In genomic region chr20:5633714-5634113, GRCh38 we compare ENCODE assay signal across 4 cellular contexts. TPM values are rescaled to one million over a fixed set of nuclear protein-coding genes. Genes with fewer than 3 reads are reported as not detected.
DNase-seq lines count a peak whose midpoint lies in the region; ATAC-seq, FAIRE-seq and TF ChIP-seq lines count a peak whose summit lies in the region.
"Not testable (repeated sequence)": the region's sequence is repeated elsewhere in the genome, so short reads cannot be mapped to it uniquely, and the experiment has no call there.

No MANE protein-coding gene starts in this region.

- not testable (repeated sequence) for TF ChIP-seq CTCF in MM.1S (IDR thresholded peaks at IDR 0.05; ENCODE audit: low read length); OCI-LY7 (conservative IDR thresholded peaks at IDR 0.05; ENCODE audit: low read length)
- 0 out of 6 replicates have a peak, but pooled peaks of 1 of the 3 experiments have one; percentile 9 for TF ChIP-seq CTCF in K562 (IDR thresholded peaks at IDR 0.05 in 2 of 3, conservative IDR thresholded peaks at IDR 0.05 in 1 of 3; ENCODE audit: insufficient read depth in 2 of 3, low read depth in 1 of 3, low read length in 3 of 3)
- TF ChIP-seq CTCF in HepG2 (CRISPR knock-in tag; IDR thresholded peaks at IDR 0.05) = peak; percentile 16; the same call in 1 of the 2 replicates

- H2AFZ ChIP-seq in MM.1S (ENCODE audit: low read length) (peak overlapping the region; percentile 88), OCI-LY7 (ENCODE audit: low read length) (peak overlapping the region; percentile 94), K562 (ENCODE audit: low read depth, low read length) (peak overlapping the region; percentile 86)
- H2AFZ ChIP-seq in HepG2 (ENCODE audit: low read length) = not testable (repeated sequence)

- H3F3A ChIP-seq in MM.1S (ENCODE audit: insufficient read depth, low read length) = not testable (repeated sequence)

- POLR2A ChIA-PET in OCI-LY7 (lab: Charles Lee); K562 (lab: Yijun Ruan, JAX); HepG2 (lab: Yijun Ruan, JAX): not testable (repeated sequence)

- not testable (repeated sequence) for H3K79me2 ChIP-seq in MM.1S (ENCODE audit: low read length); OCI-LY7 (ENCODE audit: insufficient read depth, low read depth, low read length); K562 (ENCODE audit: control insufficient read depth, insufficient read depth, low read length); HepG2 (ENCODE audit: insufficient read depth, low read length)

- DNase-seq in MM.1S; OCI-LY7 (ENCODE audit: low spot score); K562 (ENCODE audit: extremely low read depth in 1 of 4, low spot score in 3 of 4); HepG2 (ENCODE audit: low spot score): not testable (repeated sequence)

- H3K4me3 ChIP-seq in MM.1S (ENCODE audit: low read length) = peak overlapping the region; percentile 37
- not testable (repeated sequence) for H3K4me3 ChIP-seq in OCI-LY7 (ENCODE audit: low read depth, low read length, poor library complexity, severe bottlenecking); K562; HepG2 (replicated peaks in 1 of 3; ENCODE audit: insufficient read depth in 1 of 3, low read depth in 2 of 3, low read length in 3 of 3)

- not testable (repeated sequence) for H4K20me1 ChIP-seq in MM.1S (ENCODE audit: insufficient read depth, low read length); OCI-LY7 (ENCODE audit: insufficient read depth, low read length); K562 (replicated peaks; ENCODE audit: control insufficient read depth, insufficient read depth, low read length); HepG2 (ENCODE audit: insufficient read depth, low read length)

- not testable (repeated sequence) for TF ChIP-seq EP300 in K562 (IDR thresholded peaks at IDR 0.05; ENCODE audit: low read length); HepG2 (IDR thresholded peaks at IDR 0.05; ENCODE audit: low read depth in 2 of 2, low read length in 2 of 2); HepG2 (CRISPR knock-in tag; IDR thresholded peaks at IDR 0.05; ENCODE audit: borderline replicate concordance)

- peak overlapping the region; percentile 53; the same call in 1 of the 2 replicates for H3K9ac ChIP-seq in MM.1S (ENCODE audit: low read length)
- H3K9ac ChIP-seq in K562 (ENCODE audit: insufficient read depth in 1 of 2, low read depth in 2 of 2, low read length in 2 of 2) = peak overlapping the region in 1 of 2 experiments; percentile 18; a peak in 1 of 4 replicates
- H3K9ac ChIP-seq in HepG2 (ENCODE audit: insufficient read depth, low read depth, low read length) = not testable (repeated sequence)

- not testable (repeated sequence) for H3K9me3 ChIP-seq in MM.1S (replicated peaks; ENCODE audit: insufficient read depth, low read length); K562 (replicated peaks; ENCODE audit: control insufficient read depth, insufficient read depth, low read depth, low read length)
- peaks cover 21% of the 10 kb centered on the region; the same call in 1 of the 2 replicates for H3K9me3 ChIP-seq in OCI-LY7 (ENCODE audit: low read length)
- H3K9me3 ChIP-seq in HepG2 (ENCODE audit: low read length) = peaks cover 20% of the 10 kb centered on the region

- not testable (repeated sequence) for FAIRE-seq in K562 (lab: Jason Lieb, UNC); HepG2 (lab: Jason Lieb, UNC)

- 60% methylated on average over 9 of the region's 12 CpGs for WGBS in K562 (ENCODE audit: insufficient coverage, low coverage, missing lambda C conversion rate)
- WGBS in HepG2 (ENCODE audit: low lambda C conversion rate) = 66% methylated on average over 12 of the region's 12 CpGs

- not testable (repeated sequence) for TF ChIP-seq POLR2A in K562 (conservative IDR thresholded peaks at IDR 0.05); HepG2 (IDR thresholded peaks at IDR 0.05; ENCODE audit: insufficient read depth in 1 of 2, low read depth in 2 of 2, low read length in 2 of 2)

- not testable (repeated sequence) for H3K9me2 ChIP-seq in MM.1S (replicated peaks; ENCODE audit: insufficient read depth, low read length); OCI-LY7 (ENCODE audit: insufficient read depth, low read length)

- not testable (repeated sequence) for H3K9me1 ChIP-seq in K562 (ENCODE audit: control insufficient read depth, insufficient read depth, low read length)

- H3K27ac ChIP-seq in MM.1S (ENCODE audit: low read length) = peak overlapping the region; percentile 59; the same call in 1 of the 2 replicates
- H3K27ac ChIP-seq in OCI-LY7 (ENCODE audit: low read depth, low read length, poor library complexity, severe bottlenecking); K562 (ENCODE audit: extremely low read depth, low read depth, low read length); HepG2 (ENCODE audit: extremely low read length, insufficient read depth, low read length): not testable (repeated sequence)

- not testable (repeated sequence) for BruUV-seq in OCI-LY7 (replicated peaks; lab: Mats Ljungman, UMichigan); K562 (replicated peaks; lab: Mats Ljungman, UMichigan); HepG2 (replicated peaks; lab: Mats Ljungman, UMichigan)

- ATAC-seq in K562 = peak; percentile 53
- not testable (repeated sequence) for ATAC-seq in HepG2

- H3K27me3 ChIP-seq in MM.1S (replicated peaks; ENCODE audit: insufficient read depth, low read length); K562 (ENCODE audit: control insufficient read depth in 2 of 2, insufficient read depth in 2 of 2, low read length in 2 of 2); HepG2 (ENCODE audit: control insufficient read depth in 1 of 2, insufficient read depth in 2 of 2, low read length in 2 of 2): not testable (repeated sequence)

- 0 out of 4 replicates have a peak, but pooled peaks of 1 of the 2 experiments have one; percentile 17 for TF ChIP-seq RAD21 in K562 (CRISPR knock-in tag; conservative IDR thresholded peaks at IDR 0.05 in 1 of 2, IDR thresholded peaks at IDR 0.05 in 1 of 2)
- TF ChIP-seq RAD21 in HepG2 (CRISPR knock-in tag; IDR thresholded peaks at IDR 0.05) = not testable (repeated sequence)

- intact Hi-C loops in OCI-LY7 (cut with micrococcal nuclease; ENCODE audit: unreplicated experiment); K562 (cut with micrococcal nuclease); HepG2 (cut with micrococcal nuclease; ENCODE audit: unreplicated experiment): not testable (repeated sequence)

- H3K4me2 ChIP-seq in MM.1S (ENCODE audit: low read depth, low read length) (peak overlapping the region; percentile 47; the same call in 1 of the 2 replicates), OCI-LY7 (ENCODE audit: low read length) (peak overlapping the region; percentile 42; the same call in 1 of the 2 replicates), K562 (ENCODE audit: insufficient read depth, low read length) (peak overlapping the region; percentile 42; the same call in 1 of the 2 replicates), HepG2 (ENCODE audit: low read depth, low read length) (0 out of 2 replicates have a peak overlapping the region, but pooled peaks have one; percentile 1)

- not testable (repeated sequence) for H3K36me3 ChIP-seq in MM.1S (replicated peaks; ENCODE audit: insufficient read depth, low read length); OCI-LY7 (ENCODE audit: insufficient read depth, low read length); K562 (ENCODE audit: control insufficient read depth, insufficient read depth, low read length); HepG2 (replicated peaks in 1 of 2; ENCODE audit: control insufficient read depth in 1 of 2, insufficient read depth in 2 of 2, low read length in 2 of 2)

- CTCF ChIA-PET in OCI-LY7 (lab: Charles Lee; ENCODE audit: unreplicated experiment); K562 (lab: Yijun Ruan, JAX; ENCODE audit: low intra/inter-chr PET ratio); HepG2 (lab: Yijun Ruan, JAX; ENCODE audit: low intra/inter-chr PET ratio, low total read pairs): not testable (repeated sequence)

- H3K4me1 ChIP-seq in MM.1S (ENCODE audit: low read length); K562 (replicated peaks in 1 of 2; ENCODE audit: control insufficient read depth in 2 of 2, insufficient read depth in 2 of 2, low read length in 2 of 2): not testable (repeated sequence)
- H3K4me1 ChIP-seq in OCI-LY7 (ENCODE audit: insufficient read depth, low read length, poor library complexity, severe bottlenecking) = peaks cover 15% of the 10 kb centered on the region
- peaks cover 23% of the 10 kb centered on the region; the same call in 1 of the 2 replicates for H3K4me1 ChIP-seq in HepG2 (ENCODE audit: insufficient read depth, low read length)

- in situ Hi-C loops in K562 (cut with MboI); HepG2 (cut with HindIII; ENCODE audit: extremely low pct_ligation_motif_present, low pct_unique_long_range_greater_than_20kb): not testable (repeated sequence)

RNA-seq across cellular contexts. Expression of gene GPCPD1, which starts 22.9 kb away (rescaled TPM):
- 36.6 and 50.8 TPM in 2 replicates for total RNA-seq in OCI-LY7 (2014; rRNA removed; shearing (Covaris generic))
- total RNA-seq in OCI-LY7 (2022) = 90.7 and 101 TPM in 2 replicates
- total RNA-seq in K562 (2011; cell fraction: chromatin; rRNA removed; ENCODE audit: low replicate concordance) = 34.0 and 115 TPM in 2 replicates
- total RNA-seq in K562 (2011; cell fraction: nucleolus; rRNA removed) = 12.7 and 17.1 TPM in 2 replicates
- 35.8 and 53.4 TPM in 2 replicates for total RNA-seq in K562 (2011; cell fraction: nucleoplasm; rRNA removed)
- total RNA-seq in K562 (2014; rRNA removed) = 5.8 and 8.5 TPM in 2 replicates
- total RNA-seq in K562 (2014; rRNA removed; fragmentation: Illumina TruSeq; extraction: Trizol) = 14.7 and 16.0 TPM in 2 replicates
- total RNA-seq in K562 (2015; rRNA removed; fragmentation: Illumina TruSeq; extraction: Trizol) = 7.4 and 8.6 TPM in 2 replicates
- 12.4 and 14.9 TPM in 2 replicates for total RNA-seq in K562 (2021)
- 19.2 and 23.0 TPM in 2 replicates for polyA plus RNA-seq in K562 (2011; rRNA removed)
- polyA plus RNA-seq in K562 (2011; cell fraction: cytosol; rRNA removed) = 3.2 and 10.2 TPM in 2 replicates
- 32.5 and 69.6 TPM in 2 replicates for polyA plus RNA-seq in K562 (2011; cell fraction: nucleus; rRNA removed)
- polyA plus RNA-seq in K562 (2012) = 6.4 and 11.6 TPM in 2 replicates
- polyA plus RNA-seq in K562 (2014; fragmentation: Illumina TruSeq; extraction: Trizol) = 7.4 and 8.6 TPM in 2 replicates
- 1 to 10 TPM; 3.3 to 4.2 TPM for polyA plus RNA-seq in K562 (2014; fragmentation: Nextera tagmentation; extraction: Ambion mirVana)
- 8.6 and 12.5 TPM in 2 replicates for polyA plus RNA-seq in K562 (2014; rRNA removed)
- polyA minus RNA-seq in K562 (2011; rRNA and poly(A)+ RNA removed) = 25.3 and 39.7 TPM in 2 replicates
- 5.0 and 8.5 TPM in 2 replicates for polyA minus RNA-seq in K562 (2011; cell fraction: cytosol; rRNA and poly(A)+ RNA removed)
- 15.9 and 42.7 TPM in 2 replicates for polyA minus RNA-seq in K562 (2011; cell fraction: nucleus; rRNA and poly(A)+ RNA removed)
- 9.6 and 12.9 TPM in 2 replicates for total RNA-seq in HepG2 (2016; rRNA removed; fragmentation: Illumina TruSeq; extraction: Trizol)
- total RNA-seq in HepG2 (2016; cell fraction: cytosol; rRNA removed; fragmentation: Illumina TruSeq; extraction: Trizol; ENCODE audit: low read depth) = 1.7 and 2.0 TPM in 2 replicates
- 10.1 and 11.2 TPM in 2 replicates for total RNA-seq in HepG2 (2016; cell fraction: insoluble cytoplasmic fraction; rRNA removed; fragmentation: Illumina TruSeq; extraction: Trizol)
- total RNA-seq in HepG2 (2016; cell fraction: membrane; rRNA removed; fragmentation: Illumina TruSeq; extraction: Trizol) = 5.0 and 5.2 TPM in 2 replicates
- total RNA-seq in HepG2 (2016; cell fraction: nucleus; rRNA removed; fragmentation: Illumina TruSeq; extraction: Trizol) = 17.4 and 18.2 TPM in 2 replicates
- 6.3 and 6.7 TPM in 2 replicates for polyA plus RNA-seq in HepG2 (2011; rRNA removed)
- 1.8 and 4.4 TPM in 2 replicates for polyA plus RNA-seq in HepG2 (2011; cell fraction: cytosol; rRNA removed)
- 9.4 and 12.1 TPM in 2 replicates for polyA plus RNA-seq in HepG2 (2011; cell fraction: nucleus; rRNA removed)
- 5.0 and 5.1 TPM in 2 replicates for polyA plus RNA-seq in HepG2 (2012)
- 0.69 and 0.74 TPM in 2 replicates for polyA plus RNA-seq in HepG2 (2016; cell fraction: cytosol; fragmentation: Illumina TruSeq; extraction: Trizol; ENCODE audit: low read depth)
- 8.8 and 8.9 TPM in 2 replicates for polyA plus RNA-seq in HepG2 (2016; cell fraction: insoluble cytoplasmic fraction; fragmentation: Illumina TruSeq; extraction: Trizol; ENCODE audit: low read depth)
- 1.7 and 2.4 TPM in 2 replicates for polyA plus RNA-seq in HepG2 (2016; cell fraction: membrane; fragmentation: Illumina TruSeq; extraction: Trizol; ENCODE audit: low read depth)
- polyA plus RNA-seq in HepG2 (2016; cell fraction: nucleus; fragmentation: Illumina TruSeq; extraction: Trizol; ENCODE audit: insufficient read depth, low read depth) = 17.1 and 19.1 TPM in 2 replicates
- 2.9 and 4.9 TPM in 2 replicates for polyA minus RNA-seq in HepG2 (2011; rRNA and poly(A)+ RNA removed; ENCODE audit: low replicate concordance)
- polyA minus RNA-seq in HepG2 (2011; cell fraction: cytosol; rRNA and poly(A)+ RNA removed) = 2.1 and 4.7 TPM in 2 replicates
- polyA minus RNA-seq in HepG2 (2011; cell fraction: nucleus; rRNA and poly(A)+ RNA removed) = 32.1 and 32.7 TPM in 2 replicates
